9 cellular contexts compared by ENCODE assay signal in the genomic region with DNA sequence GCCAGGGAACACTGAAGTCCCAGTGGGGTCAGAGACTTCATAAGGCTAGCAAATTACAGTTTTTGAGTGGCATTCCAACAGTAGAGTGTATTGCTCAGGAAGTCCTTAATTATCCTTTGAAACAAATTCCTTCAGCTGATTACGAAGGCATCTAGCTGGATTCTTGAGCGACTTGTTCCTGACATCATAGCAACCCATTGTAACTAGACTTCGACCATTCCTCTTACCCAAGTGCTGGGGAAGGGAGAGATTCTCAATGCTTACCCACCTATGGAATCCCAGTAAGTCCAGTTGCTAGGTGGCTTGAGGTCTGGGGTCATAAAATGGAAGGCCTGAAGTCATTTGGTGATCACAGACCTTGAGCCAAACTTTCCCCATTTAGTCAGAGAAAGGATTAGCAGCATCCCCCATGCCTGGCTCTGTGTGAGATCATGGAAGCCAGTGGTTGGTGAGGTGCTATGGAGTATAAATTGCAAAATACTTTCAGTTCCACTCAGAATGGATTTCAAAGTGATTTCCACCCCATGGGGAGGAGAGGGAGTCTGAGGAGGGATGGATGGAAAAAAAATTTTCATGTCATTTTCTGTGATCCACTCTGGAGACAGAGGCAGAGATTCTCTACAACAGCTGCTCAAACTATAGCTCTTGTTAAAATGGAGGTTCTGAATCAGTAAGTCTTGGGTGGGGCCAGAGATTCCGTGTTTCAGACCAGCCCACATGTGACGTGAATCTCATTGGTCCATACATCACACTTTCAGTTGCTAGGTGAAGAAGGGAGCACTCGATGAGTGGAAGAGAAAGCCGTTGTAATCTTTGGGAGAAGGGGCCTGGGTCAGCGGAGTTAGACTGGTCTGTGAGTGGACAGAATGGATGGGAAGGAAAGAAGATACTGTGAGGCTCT. TPM values are rescaled to one million over a fixed set of nuclear protein-coding genes. Genes with fewer than 3 reads are reported as not detected.
DNase-seq lines count a peak whose midpoint lies in the region; ATAC-seq and TF ChIP-seq lines count a peak whose summit lies in the region.
"Had no signal": no experiment of that assay in that cellular context is flagged by ENCODE, and none has a peak within 500 bp of the region (broad histone marks: within the 10 kb centered on the region; RNA-seq: fewer than 3 reads in every experiment).

No MANE protein-coding gene starts in this region.

- POLR2A ChIA-PET in CD4-positive, alpha-beta memory T cell (lab: Charles Lee; ENCODE audit: partially characterized antibody) = no interaction called here
- POLR2A ChIA-PET in activated naive CD8-positive, alpha-beta T cell treated with anti-CD3 and anti-CD28 coated beads, Interleukin-2, amount 10 ng/mL, durations not matched to agents 7 days and 5 days (lab: Charles Lee) = no interaction called here

- H3K27me3 ChIP-seq in CD4-positive, alpha-beta memory T cell (ENCODE audit: insufficient read depth, low read length) = peaks cover 8% of the 10 kb centered on the region
- no peaks in the 10 kb centered on the region for H3K27me3 ChIP-seq in HAP-1 (ENCODE audit: low read depth)

- H3K27ac Mint-ChIP-seq in CD4-positive, alpha-beta memory T cell = peak overlapping the region in 5 of 7 donors; percentile 36 to 80 (median 77)
- peak overlapping the region; percentile 21 for H3K27ac Mint-ChIP-seq in activated naive CD8-positive, alpha-beta T cell treated with anti-CD3 and anti-CD28 coated beads, Interleukin-2, amount 10 ng/mL, durations not matched to agents 7 days and 5 days
- H3K27ac Mint-ChIP-seq in osteocyte (ENCODE audit: unreplicated experiment) = no peak overlapping the region

- H3K4me3 ChIP-seq in CD4-positive, alpha-beta memory T cell (ENCODE audit: low read length in 2 of 2) = no peak overlapping the region
- no peak overlapping the region for H3K4me3 ChIP-seq in HAP-1

- no peak for TF ChIP-seq CTCF in osteocyte (IDR thresholded peaks at IDR 0.05)

- ATAC-seq in GM18907 (IDR thresholded peaks at IDR 0.05; ENCODE audit: unreplicated experiment) (peak; percentile 31), HG03432 (IDR thresholded peaks at IDR 0.05; ENCODE audit: unreplicated experiment) (peak; percentile 46)
- peak; percentile 51 for ATAC-seq in activated naive CD8-positive, alpha-beta T cell treated with anti-CD3 and anti-CD28 coated beads, Interleukin-2, amount 10 ng/mL, durations not matched to agents 7 days and 5 days (ENCODE audit: low read depth)

- H3K4me1 ChIP-seq in CD4-positive, alpha-beta memory T cell (ENCODE audit: insufficient read depth, low read length) = peaks cover 7% of the 10 kb centered on the region
- no peaks in the 10 kb centered on the region for H3K4me1 ChIP-seq in HAP-1

- CTCF ChIA-PET in CD4-positive, alpha-beta memory T cell (lab: Charles Lee; ENCODE audit: partially characterized antibody) = interaction anchor here (0.8 to 5.0 kb wide), 16 partner anchors 10 to 927 kb away, joined by 3 to 37 read pairs (median 4); partner anchors contain the start of genes FAM162A and SEMA5B

- peak; percentile 4 to 47 (median 8) for DNase-seq in CD4-positive, alpha-beta memory T cell
- no peak for DNase-seq in activated naive CD8-positive, alpha-beta T cell treated with anti-CD3 and anti-CD28 coated beads, Interleukin-2, amount 10 ng/mL, durations not matched to agents 7 days and 5 days
- no peak for DNase-seq in retina
- no peak for DNase-seq in COLO668 (lab: John Stamatoyannopoulos, UW; ENCODE audit: unreplicated experiment)
- no peak for DNase-seq in HAP-1 (ENCODE audit: low spot score in 2 of 2)
- DNase-seq in osteocyte (ENCODE audit: extremely low spot score, unreplicated experiment) = no peak

- peaks cover 8 to 18% (median 9%) of the 10 kb centered on the region in 4 donors for H3K4me1 Mint-ChIP-seq in CD4-positive, alpha-beta memory T cell
- H3K4me1 Mint-ChIP-seq in activated naive CD8-positive, alpha-beta T cell treated with anti-CD3 and anti-CD28 coated beads, Interleukin-2, amount 10 ng/mL, durations not matched to agents 7 days and 5 days = peaks cover 14% of the 10 kb centered on the region
- no peaks in the 10 kb centered on the region for H3K4me1 Mint-ChIP-seq in osteocyte (ENCODE audit: unreplicated experiment)

- in situ Hi-C loops in HAP-1 (cut with MboI; ENCODE audit: low sequenced_read_pairs) = no loop called here

- peak overlapping the region in 5 of 8 donors; percentile 18 to 64 (median 37) for H3K4me3 Mint-ChIP-seq in CD4-positive, alpha-beta memory T cell
- peak overlapping the region; percentile 64 for H3K4me3 Mint-ChIP-seq in activated naive CD8-positive, alpha-beta T cell treated with anti-CD3 and anti-CD28 coated beads, Interleukin-2, amount 10 ng/mL, durations not matched to agents 7 days and 5 days
- no peak overlapping the region for H3K4me3 Mint-ChIP-seq in osteocyte (ENCODE audit: unreplicated experiment)

- H3K36me3 ChIP-seq in CD4-positive, alpha-beta memory T cell (ENCODE audit: insufficient read depth, low read length) = no peaks in the 10 kb centered on the region
- no peaks in the 10 kb centered on the region for H3K36me3 ChIP-seq in HAP-1 (replicated peaks)

- H3K36me3 Mint-ChIP-seq in CD4-positive, alpha-beta memory T cell = no peaks in the 10 kb centered on the region
- no peaks in the 10 kb centered on the region for H3K36me3 Mint-ChIP-seq in activated naive CD8-positive, alpha-beta T cell treated with anti-CD3 and anti-CD28 coated beads, Interleukin-2, amount 10 ng/mL, durations not matched to agents 7 days and 5 days
- no peaks in the 10 kb centered on the region for H3K36me3 Mint-ChIP-seq in osteocyte (ENCODE audit: unreplicated experiment)

- H3K27ac ChIP-seq in CD4-positive, alpha-beta memory T cell (ENCODE audit: low read depth, low read length) = no peak overlapping the region

- H3K9me3 Mint-ChIP-seq in CD4-positive, alpha-beta memory T cell = no peaks in the 10 kb centered on the region
- no peaks in the 10 kb centered on the region for H3K9me3 Mint-ChIP-seq in activated naive CD8-positive, alpha-beta T cell treated with anti-CD3 and anti-CD28 coated beads, Interleukin-2, amount 10 ng/mL, durations not matched to agents 7 days and 5 days
- H3K9me3 Mint-ChIP-seq in osteocyte (ENCODE audit: unreplicated experiment) = no peaks in the 10 kb centered on the region

- intact Hi-C loops in CD4-positive, alpha-beta memory T cell (cut with micrococcal nuclease) = loop anchor here (1.0 to 5.0 kb wide), 3 partner anchors 157 to 576 kb away; partner anchors contain the start of gene FAM162A

- no peaks in the 10 kb centered on the region for H3K9me3 ChIP-seq in CD4-positive, alpha-beta memory T cell (ENCODE audit: control insufficient read depth in 1 of 2, low read length in 2 of 2)
- no peaks in the 10 kb centered on the region for H3K9me3 ChIP-seq in HAP-1

- no peaks in the 10 kb centered on the region for H3K27me3 Mint-ChIP-seq in CD4-positive, alpha-beta memory T cell
- no peaks in the 10 kb centered on the region for H3K27me3 Mint-ChIP-seq in activated naive CD8-positive, alpha-beta T cell treated with anti-CD3 and anti-CD28 coated beads, Interleukin-2, amount 10 ng/mL, durations not matched to agents 7 days and 5 days
- peaks cover 2% of the 10 kb centered on the region for H3K27me3 Mint-ChIP-seq in osteocyte (ENCODE audit: unreplicated experiment)

RNA-seq across cellular contexts. Expression of gene CD86, which starts 45.7 kb away (rescaled TPM):
- total RNA-seq in CD4-positive, alpha-beta memory T cell = 1 to 10 TPM in 1 of 2 experiments, under 1 TPM in 1; 0.58 to 1.2 TPM
- polyA plus RNA-seq in CD4-positive, alpha-beta memory T cell = 1 to 10 TPM in 1 of 2 donors, under 1 TPM in 1; 0.31 to 1.8 TPM
- 1 to 10 TPM in 1 of 2 experiments, under 1 TPM in 1; 0.42 to 1.0 TPM for total RNA-seq in activated naive CD8-positive, alpha-beta T cell treated with anti-CD3 and anti-CD28 coated beads, Interleukin-2, amount 10 ng/mL, durations not matched to agents 7 days and 5 days
- total RNA-seq in osteocyte = not detected in 2 replicates
- total RNA-seq: kidney epithelial cell had no signal

Comparison
In these comparisons a context has a peak if more than half of its experiments do, and no peak if none do; other contexts are left out.
1. DNase-seq: peak in CD4-positive, alpha-beta memory T cell (5 of 5); none in activated naive CD8-positive, alpha-beta T cell treated with anti-CD3 and anti-CD28 coated beads, Interleukin-2, amount 10 ng/mL, durations not matched to agents 7 days and 5 days (single experiment), retina (single experiment), COLO668 (single experiment), HAP-1 (0 of 2) and osteocyte (single experiment).
2. Peak in every context shown above with its lines, with median percentiles within 50 percentile points of each other: ATAC-seq.